1 cellular context compared by ENCODE assay signal in genomic region chr17:41522301-41523224, GRCh38.
TF ChIP-seq lines count a peak whose summit lies in the region.

No MANE protein-coding gene starts in this region.

TF ChIP-seq in WTC11, 78 proteins besides CTCF, POLR2A, EP300 and RAD21:
- 0 out of 2 replicates have a peak, but pooled peaks have one; percentile 37 for TF ChIP-seq ERG (CRISPR knock-in tag; IDR thresholded peaks at IDR 0.05)
- no peak for TF ChIP-seq MLX (CRISPR knock-in tag; IDR thresholded peaks at IDR 0.05)
- TF ChIP-seq RELA (CRISPR knock-in tag; IDR thresholded peaks at IDR 0.05; ENCODE audit: borderline replicate concordance) = no peak
- TF ChIP-seq ZNF671 (CRISPR knock-in tag; IDR thresholded peaks at IDR 0.05) = 0 out of 2 replicates have a peak, but pooled peaks have one; percentile 15
